In the genomic region with DNA sequence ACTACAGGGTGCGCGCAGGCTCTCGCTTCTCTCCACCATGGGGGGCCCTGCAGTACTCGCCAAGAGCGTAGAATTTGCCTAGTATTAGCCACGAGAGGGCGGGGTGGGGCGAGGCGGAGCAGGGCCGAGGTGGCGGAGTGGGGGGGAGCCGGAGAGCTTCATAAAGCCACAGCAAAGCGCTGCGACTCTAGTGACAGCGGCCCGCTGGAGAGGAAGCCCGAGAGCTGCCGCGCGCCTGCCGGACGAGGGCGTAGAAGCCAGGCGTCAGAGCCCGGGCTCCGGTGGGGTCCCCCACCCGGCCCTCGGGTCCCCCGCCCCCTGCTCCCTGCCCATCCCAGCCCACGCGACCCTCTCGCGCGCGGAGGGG, we compare ENCODE assay signal across 8 cellular contexts. TPM values are rescaled to one million over a fixed set of nuclear protein-coding genes. Genes with fewer than 3 reads are reported as not detected.
DNase-seq lines count a peak whose midpoint lies in the region; ATAC-seq and TF ChIP-seq lines count a peak whose summit lies in the region.

A gene with protein sequence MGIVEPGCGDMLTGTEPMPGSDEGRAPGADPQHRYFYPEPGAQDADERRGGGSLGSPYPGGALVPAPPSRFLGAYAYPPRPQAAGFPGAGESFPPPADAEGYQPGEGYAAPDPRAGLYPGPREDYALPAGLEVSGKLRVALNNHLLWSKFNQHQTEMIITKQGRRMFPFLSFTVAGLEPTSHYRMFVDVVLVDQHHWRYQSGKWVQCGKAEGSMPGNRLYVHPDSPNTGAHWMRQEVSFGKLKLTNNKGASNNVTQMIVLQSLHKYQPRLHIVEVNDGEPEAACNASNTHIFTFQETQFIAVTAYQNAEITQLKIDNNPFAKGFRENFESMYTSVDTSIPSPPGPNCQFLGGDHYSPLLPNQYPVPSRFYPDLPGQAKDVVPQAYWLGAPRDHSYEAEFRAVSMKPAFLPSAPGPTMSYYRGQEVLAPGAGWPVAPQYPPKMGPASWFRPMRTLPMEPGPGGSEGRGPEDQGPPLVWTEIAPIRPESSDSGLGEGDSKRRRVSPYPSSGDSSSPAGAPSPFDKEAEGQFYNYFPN (plus strand): TSS at position 190 of the 367 bp plus-strand sequence. CDS start 219 bp downstream, outside the sequence.

- POLR2A ChIA-PET in Caco-2 (lab: Charles Lee) = interaction anchor here (0.7 to 1.1 kb wide), 3 partner anchors 82 to 237 kb away, joined by 3 to 4 read pairs (median 4); a partner anchor contains a TSS
- POLR2A ChIA-PET in IMR-90 (lab: Charles Lee; ENCODE audit: unreplicated experiment) = no interaction called here

- H4K20me1 ChIP-seq in IMR-90 (ENCODE audit: insufficient read depth, low read length) = peaks cover 12% of the 10 kb centered on the region

- peaks cover 18% of the 10 kb centered on the region for H3K27me3 ChIP-seq in Caco-2 (replicated peaks; ENCODE audit: control insufficient read depth, insufficient read depth, low read length)
- H3K27me3 ChIP-seq in IMR-90 (ENCODE audit: control insufficient read depth, insufficient read depth, low read length) = peaks cover 87% of the 10 kb centered on the region
- H3K27me3 ChIP-seq in SJCRH30 = peaks cover 25% of the 10 kb centered on the region
- no peaks in the 10 kb centered on the region for H3K27me3 ChIP-seq in right cardiac atrium (ENCODE audit: control insufficient read depth, insufficient read depth)

- CTCF ChIA-PET in Caco-2 (lab: Charles Lee) (interaction anchor here (0.5 to 2.0 kb wide), 28 partner anchors 8 to 396 kb away, joined by 3 to 19 read pairs (median 5); a partner anchor contains a TSS), IMR-90 (lab: Yijun Ruan, JAX) (interaction anchor here (0.9 to 1.1 kb wide), 2 partner anchors 9 to 57 kb away, joined by 4 to 5 read pairs; no protein-coding TSS in a partner anchor)

- no peak within 1 kb of the TSS for H2BK120ac ChIP-seq in IMR-90 (ENCODE audit: low read depth, low read length)

- H3K18ac ChIP-seq in IMR-90 (ENCODE audit: low read depth, low read length) = no peak within 1 kb of the TSS

- H3K27me3 Mint-ChIP-seq in Caco-2 (ENCODE audit: insufficient read depth, unreplicated experiment) = peaks cover 45% of the 10 kb centered on the region

- peaks cover 7% of the 10 kb centered on the region for H3K4me1 Mint-ChIP-seq in Caco-2 (ENCODE audit: low read depth, unreplicated experiment)

- 4% methylated on average over 11 of the region's 35 CpGs; no CpG with 5 or more reads in 1 of the 2 experiments for WGBS in IMR-90 (ENCODE audit: extremely low coverage in 2 of 2, insufficient read length in 1 of 2), 2 experiments
- under 1% methylated on average over 35 of the region's 35 CpGs for WGBS in right cardiac atrium

- in situ Hi-C loops in IMR-90 (cut with MboI; ENCODE audit: low sequenced_read_pairs) = no loop called here

- no peak within 1 kb of the TSS for H2AK5ac ChIP-seq in IMR-90 (ENCODE audit: low read depth, low read length)

- intact Hi-C loops in Caco-2 (cut with micrococcal nuclease; ENCODE audit: unreplicated experiment) = loop anchor here (1.0 to 2.0 kb wide), 3 partner anchors 34 to 69 kb away; no protein-coding TSS in a partner anchor
- intact Hi-C loops in IMR-90 (cut with micrococcal nuclease) = no loop called here
- intact Hi-C loops in right cardiac atrium (cut with DNase I) = no loop called here

- no peak within 1 kb of the TSS for H2BK20ac ChIP-seq in IMR-90 (ENCODE audit: low read depth, low read length)

- no peak within 1 kb of the TSS for H4K8ac ChIP-seq in IMR-90 (ENCODE audit: low read depth in 2 of 2, low read length in 2 of 2)

- DNase-seq in Caco-2 = peak; percentile 93 to 94
- no peak for DNase-seq in IMR-90
- peak; percentile 45 to 59 for DNase-seq in SJCRH30
- DNase-seq in activated gamma-delta T cell treated with Interleukin-2 at 50 U/mL for 16 hours = peak; percentile 94
- DNase-seq in right cardiac atrium = peak; percentile 65 to 87 (median 86)
- peak; percentile 84 to 93 for DNase-seq in stimulated activated CD4-positive, alpha-beta T cell treated with anti-CD3 and anti-CD28 coated beads, Interleukin-12 subunit alpha, Interleukin-12 subunit beta, amount 100 ng/mL, for 24 hours (ENCODE audit: low read depth in 2 of 2)
- DNase-seq in amniotic stem cell (lab: John Stamatoyannopoulos, UW) = no peak

- peak; percentile 53 for ATAC-seq in GM21367 (IDR thresholded peaks at IDR 0.05; ENCODE audit: unreplicated experiment)
- ATAC-seq in IMR-90 (ENCODE audit: low read depth) = peak; percentile 68
- peak; percentile 76 to 80 for ATAC-seq in right cardiac atrium

- TF ChIP-seq CTCF in Caco-2 (IDR thresholded peaks at IDR 0.05; ENCODE audit: insufficient read depth in 1 of 2, low read depth in 1 of 2, low read length in 1 of 2, severe bottlenecking in 1 of 2, unreplicated experiment in 1 of 2) = peak; percentile 55 to 89
- 0 out of 2 replicates have a peak, but pooled peaks have one; percentile 6 for TF ChIP-seq CTCF in IMR-90 (conservative IDR thresholded peaks at IDR 0.05; ENCODE audit: low read depth, low read length)

- H3K4me3 Mint-ChIP-seq in Caco-2 (ENCODE audit: unreplicated experiment) = peak within 1 kb of the TSS; percentile 68

- dilution Hi-C loops in IMR-90 (cut with HindIII; ENCODE audit: low sequenced_read_pairs, unreplicated experiment) = no loop called here

- H3K4me1 ChIP-seq in Caco-2 (peaks cover 9% of the 10 kb centered on the region), IMR-90 (ENCODE audit: control insufficient read depth, insufficient read depth, low read length) (no peaks in the 10 kb centered on the region), SJCRH30 (peaks cover 2% of the 10 kb centered on the region), right cardiac atrium (ENCODE audit: control insufficient read depth, insufficient read depth, low read length) (no peaks in the 10 kb centered on the region)

- TF ChIP-seq POLR2A in IMR-90 (IDR thresholded peaks at IDR 0.05; ENCODE audit: low read depth, low read length) = no peak

- H3K9me1 ChIP-seq in IMR-90 (ENCODE audit: insufficient read depth, low read length) = no peaks in the 10 kb centered on the region

- H2AFZ ChIP-seq in IMR-90 (replicated peaks; ENCODE audit: low read length, poor library complexity) = peak within 1 kb of the TSS; percentile 59

- no peak within 1 kb of the TSS for H3K9ac ChIP-seq in IMR-90 (ENCODE audit: low read depth, low read length)

- TF ChIP-seq RAD21 in IMR-90 (IDR thresholded peaks at IDR 0.05; ENCODE audit: low read length) = no peak

- no peak within 1 kb of the TSS for H3K56ac ChIP-seq in IMR-90 (ENCODE audit: extremely low read depth, insufficient read depth, low read length)

- H3K36me3 ChIP-seq in Caco-2 (ENCODE audit: control insufficient read depth, insufficient read depth, low read length) = no peaks in the 10 kb centered on the region
- no peaks in the 10 kb centered on the region for H3K36me3 ChIP-seq in IMR-90 (ENCODE audit: control insufficient read depth, insufficient read depth, low read length)
- H3K36me3 ChIP-seq in SJCRH30 = no peaks in the 10 kb centered on the region

- H3K27ac Mint-ChIP-seq in Caco-2 (ENCODE audit: unreplicated experiment) = no peak within 1 kb of the TSS

- BruUV-seq in Caco-2 (replicated peaks; lab: Mats Ljungman, UMichigan) = no TSS peak
- no TSS peak for BruUV-seq in IMR-90 (replicated peaks; lab: Mats Ljungman, UMichigan)

- H4K91ac ChIP-seq in IMR-90 (ENCODE audit: insufficient read depth, low read depth, low read length) = no peak within 1 kb of the TSS

- H3K79me1 ChIP-seq in IMR-90 (ENCODE audit: low read depth in 1 of 2, low read length in 2 of 2) = no peaks in the 10 kb centered on the region

- H4K5ac ChIP-seq in IMR-90 (ENCODE audit: low read depth, low read length) = no peak within 1 kb of the TSS

- H3K9me3 ChIP-seq in Caco-2 = no peaks in the 10 kb centered on the region
- H3K9me3 ChIP-seq in IMR-90 (ENCODE audit: control insufficient read depth, insufficient read depth, low read length) = peaks cover 2% of the 10 kb centered on the region; the same call in 1 of the 2 replicates
- no peaks in the 10 kb centered on the region for H3K9me3 ChIP-seq in SJCRH30 (replicated peaks)
- H3K9me3 ChIP-seq in right cardiac atrium (ENCODE audit: control insufficient read depth, low read length) = no peaks in the 10 kb centered on the region

- H3K4ac ChIP-seq in IMR-90 (ENCODE audit: low read depth, low read length) = no peak within 1 kb of the TSS

- H3K9me3 Mint-ChIP-seq in Caco-2 (ENCODE audit: unreplicated experiment) = no peaks in the 10 kb centered on the region

- no peak within 1 kb of the TSS for H2BK15ac ChIP-seq in IMR-90 (ENCODE audit: low read depth, low read length)

- peak within 1 kb of the TSS; percentile 82; the same call in 1 of the 2 replicates for H3K23ac ChIP-seq in IMR-90 (ENCODE audit: low read depth, low read length)

- peak within 1 kb of the TSS; percentile 55; the same call in 1 of the 2 replicates for H3K4me2 ChIP-seq in IMR-90 (ENCODE audit: low read depth, low read length)

- H2BK5ac ChIP-seq in IMR-90 (ENCODE audit: low read depth, low read length, poor library complexity, severe bottlenecking) = no peak within 1 kb of the TSS

- peak within 1 kb of the TSS; percentile 37 for H3K4me3 ChIP-seq in Caco-2 (ENCODE audit: low read depth, low read length)
- no peak within 1 kb of the TSS for H3K4me3 ChIP-seq in IMR-90 (ENCODE audit: insufficient read depth, low read depth, low read length)
- H3K4me3 ChIP-seq in SJCRH30 = 0 out of 2 replicates have a peak within 1 kb of the TSS, but pooled peaks have one; percentile 11
- H3K4me3 ChIP-seq in right cardiac atrium (ENCODE audit: low read length) = peak within 1 kb of the TSS; percentile 58

- H3K14ac ChIP-seq in IMR-90 (replicated peaks; ENCODE audit: low read depth, low read length) = no peak within 1 kb of the TSS

- no peak within 1 kb of the TSS for H2AK9ac ChIP-seq in IMR-90 (replicated peaks; ENCODE audit: low read depth, low read length, poor library complexity)

- no peaks in the 10 kb centered on the region for H3K36me3 Mint-ChIP-seq in Caco-2 (ENCODE audit: insufficient read depth, unreplicated experiment)

- H3K27ac ChIP-seq in IMR-90 (ENCODE audit: insufficient read depth, low read length) = no peak within 1 kb of the TSS
- no peak within 1 kb of the TSS for H3K27ac ChIP-seq in SJCRH30
- no peak within 1 kb of the TSS for H3K27ac ChIP-seq in right cardiac atrium (ENCODE audit: low read length)

TF ChIP-seq in IMR-90, 13 proteins besides CTCF, POLR2A, EP300 and RAD21 (continues in another document):
- no peak for TF ChIP-seq NFE2L2 (IDR thresholded peaks at IDR 0.05; ENCODE audit: low read depth, low read length)

RNA-seq across cellular contexts. Expression of the gene that starts here (rescaled TPM):
- total RNA-seq in Caco-2 (2022) = not detected in 2 replicates
- total RNA-seq in IMR-90 (2012; rRNA removed) = not detected in 2 replicates
- not detected in 2 replicates for polyA plus RNA-seq in IMR-90 (2012; rRNA removed)
- not detected in 2 replicates for polyA plus RNA-seq in IMR-90 (2012; cell fraction: cytosol; rRNA removed)
- not detected in 2 replicates for polyA plus RNA-seq in IMR-90 (2012; cell fraction: nucleus; rRNA removed; ENCODE audit: low replicate concordance)
- not detected in 2 replicates for total RNA-seq in SJCRH30 (2014; rRNA removed; shearing (Covaris generic))
- under 1 TPM in 3 of 4 donors, not detected in 1; 0.14 to 0.60 (median 0.38) TPM for total RNA-seq in right cardiac atrium
- 0.14 TPM for polyA plus RNA-seq in right cardiac atrium

Comparison
In these comparisons a context has a peak if more than half of its experiments do, and no peak if none do; other contexts are left out.
1. Peak in DNase-seq and H3K4me3 ChIP-seq in Caco-2; RNA of the gene not detected or under 1 TPM.
2. Peak in ATAC-seq and H3K4me2 ChIP-seq in IMR-90; RNA of the gene not detected or under 1 TPM.
3. Peak in DNase-seq and H3K4me3 ChIP-seq in SJCRH30; RNA of the gene not detected or under 1 TPM.
4. Peak in DNase-seq, ATAC-seq and H3K4me3 ChIP-seq in right cardiac atrium; RNA of the gene not detected or under 1 TPM.
5. DNase-seq: peak in activated gamma-delta T cell treated with Interleukin-2 at 50 U/mL for 16 hours (single experiment) and stimulated activated CD4-positive, alpha-beta T cell treated with anti-CD3 and anti-CD28 coated beads, Interleukin-12 subunit alpha, Interleukin-12 subunit beta, amount 100 ng/mL, for 24 hours (2 of 2); none in IMR-90 (single experiment) and amniotic stem cell (single experiment).
6. Peak in every context shown above with its lines, with median percentiles within 50 percentile points of each other: ATAC-seq.